In genomic region chr6:163133691-163134090, GRCh38 we compare ENCODE assay signal across 3 cellular contexts.
A peak's percentile ranks its signal among the peaks of the same experiment; 100 is the strongest.
TF ChIP-seq lines count a peak whose summit lies in the region.

No MANE protein-coding gene starts in this region.

TF ChIP-seq in HepG2, 621 proteins besides CTCF, POLR2A, EP300 and RAD21:
- TF ChIP-seq ZNF777 (CRISPR knock-in tag; IDR thresholded peaks at IDR 0.05) = no peak
- peak; percentile 42; the same call in 1 of the 2 replicates for TF ChIP-seq CEBPB (IDR thresholded peaks at IDR 0.05; ENCODE audit: borderline replicate concordance, low read depth, low read length)

TF ChIP-seq in IMR-90, 13 proteins besides CTCF, POLR2A, EP300 and RAD21:
- TF ChIP-seq SMC3 (IDR thresholded peaks at IDR 0.05; ENCODE audit: low read depth, low read length) (no peak), BHLHE40 (IDR thresholded peaks at IDR 0.05; ENCODE audit: low read depth, low read length) (no peak), CEBPB (IDR thresholded peaks at IDR 0.05; ENCODE audit: low read depth, low read length) (peak; percentile 32; the same call in 1 of the 2 replicates)
TF ChIP-seq in IMR-90: peak in this region for 1.

TF ChIP-seq in K562, 482 proteins besides CTCF, POLR2A, EP300 and RAD21:
- TF ChIP-seq ZNF232 (CRISPR knock-in tag; IDR thresholded peaks at IDR 0.05) = no peak
- TF ChIP-seq PBX2 (CRISPR knock-in tag; IDR thresholded peaks at IDR 0.05; ENCODE audit: low read depth) = no peak
- TF ChIP-seq PBX2 (tag; conservative IDR thresholded peaks at IDR 0.05; ENCODE audit: low read depth) = no peak
- no peak for TF ChIP-seq TEAD4 (IDR thresholded peaks at IDR 0.05; ENCODE audit: low read length)
- no peak for TF ChIP-seq TEAD4 (CRISPR knock-in tag; IDR thresholded peaks at IDR 0.05; ENCODE audit: borderline replicate concordance)
- no peak for TF ChIP-seq SMARCA5 (IDR thresholded peaks at IDR 0.05)
- peak; percentile 76 for TF ChIP-seq CEBPB (tag; IDR thresholded peaks at IDR 0.05)
- no peak for TF ChIP-seq CEBPG (CRISPR knock-in tag; IDR thresholded peaks at IDR 0.05)
- peak; percentile 21 to 72; a peak in 2 of 4 replicates for TF ChIP-seq CEBPG (tag; conservative IDR thresholded peaks at IDR 0.05 in 1 of 2, IDR thresholded peaks at IDR 0.05 in 1 of 2)
